In genomic region chr22:17283423-17283822, GRCh38 we compare ENCODE assay signal across 24 cellular contexts.
"Had no signal": no experiment of that assay in that cellular context is flagged by ENCODE, and none has a peak within 500 bp of the region (broad histone marks: within the 10 kb centered on the region; RNA-seq: fewer than 3 reads in every experiment).

No MANE protein-coding gene starts in this region.

- H3K4me3 ChIP-seq: body of pancreas, cardiac muscle cell, esophagus muscularis mucosa, mucosa of descending colon, pancreas, right lobe of liver, transverse colon, uterus had no signal

- H3K4me1 ChIP-seq: body of pancreas, esophagus muscularis mucosa, pancreas, right lobe of liver, uterus had no signal

- H3K4me3 Mint-ChIP-seq: activated CD4-positive, alpha-beta memory T cell treated with anti-CD3 and anti-CD28 coated beads, Interleukin-2, amount 10 ng/mL, durations not matched to agents 7 days and 5 days; activated naive CD8-positive, alpha-beta T cell treated with anti-CD3 and anti-CD28 coated beads, Interleukin-2, amount 50 U/mL, for 24 hours; dendritic cell treated with granulocyte-macrophage colony-stimulating factor and Interleukin-4, amounts not matched to agents 40 ng/mL and 50 ng/mL, for 4 days; memory B cell; nephron progenitor cell; stimulated activated naive B cell treated with anti-CD40 and anti-IgM and Interleukin-4, amounts not matched to agents 10 μg/mL and 1 μg/mL and 100 μg/mL, for 72 hours had no signal

- DNase-seq: activated CD4-positive, alpha-beta memory T cell treated with anti-CD3 and anti-CD28 coated beads, Interleukin-2, amount 10 ng/mL, durations not matched to agents 7 days and 5 days; activated CD4-positive, alpha-beta T cell treated with anti-CD3 and anti-CD28 coated beads for 4 hours; activated gamma-delta T cell; activated naive CD4-positive, alpha-beta T cell treated with anti-CD3 and anti-CD28 coated beads, Interleukin-2, amount 50 U/mL, for 16 hours; activated naive CD8-positive, alpha-beta T cell treated with anti-CD3 and anti-CD28 coated beads, Interleukin-2, amount 50 U/mL, for 24 hours; body of pancreas; effector memory CD4-positive, alpha-beta T cell; hypothalamus; mucosa of descending colon; nephron progenitor cell; small intestine; stimulated activated CD4-positive, alpha-beta T cell treated with anti-CD3 and anti-CD28 coated beads, Interleukin-15, amount 100 ng/mL, for 24 hours; stimulated activated CD4-positive, alpha-beta T cell treated with anti-CD3 and anti-CD28 coated beads, Interleukin-2, amount 100 ng/mL, for 48 hours; stimulated activated CD8-positive, alpha-beta memory T cell treated with anti-CD3 and anti-CD28 coated beads, Interleukin-4, amount 100 ng/mL, for 48 hours; stimulated activated naive B cell treated with anti-CD40 and anti-IgM and Interleukin-4, amounts not matched to agents 10 μg/mL and 1 μg/mL and 100 μg/mL, for 72 hours; T-helper 9 cell; transverse colon; uterus had no signal

- H3K9me3 Mint-ChIP-seq: activated CD4-positive, alpha-beta memory T cell treated with anti-CD3 and anti-CD28 coated beads, Interleukin-2, amount 10 ng/mL, durations not matched to agents 7 days and 5 days; activated naive CD8-positive, alpha-beta T cell treated with anti-CD3 and anti-CD28 coated beads, Interleukin-2, amount 50 U/mL, for 24 hours; dendritic cell treated with granulocyte-macrophage colony-stimulating factor and Interleukin-4, amounts not matched to agents 40 ng/mL and 50 ng/mL, for 4 days; memory B cell; nephron progenitor cell; stimulated activated naive B cell treated with anti-CD40 and anti-IgM and Interleukin-4, amounts not matched to agents 10 μg/mL and 1 μg/mL and 100 μg/mL, for 72 hours had no signal

- H3K27ac ChIP-seq: body of pancreas, cardiac muscle cell, esophagus muscularis mucosa, pancreas, right lobe of liver, transverse colon, uterus had no signal

- H3K36me3 ChIP-seq: cardiac muscle cell, esophagus muscularis mucosa, pancreas, right lobe of liver, transverse colon, uterus had no signal

- H3K36me3 Mint-ChIP-seq: memory B cell; stimulated activated naive B cell treated with anti-CD40 and anti-IgM and Interleukin-4, amounts not matched to agents 10 μg/mL and 1 μg/mL and 100 μg/mL, for 72 hours had no signal

- ATAC-seq: activated naive CD8-positive, alpha-beta T cell treated with anti-CD3 and anti-CD28 coated beads, Interleukin-2, amount 50 U/mL, for 24 hours; body of pancreas; mucosa of descending colon; pancreas; right lobe of liver; stimulated activated naive B cell treated with anti-CD40 and anti-IgM and Interleukin-4, amounts not matched to agents 10 μg/mL and 1 μg/mL and 100 μg/mL, for 72 hours had no signal

- H3K27me3 ChIP-seq: body of pancreas, cardiac muscle cell, pancreas, right lobe of liver, uterus had no signal

- H3K27ac Mint-ChIP-seq: activated CD4-positive, alpha-beta memory T cell treated with anti-CD3 and anti-CD28 coated beads, Interleukin-2, amount 10 ng/mL, durations not matched to agents 7 days and 5 days; activated naive CD8-positive, alpha-beta T cell treated with anti-CD3 and anti-CD28 coated beads, Interleukin-2, amount 50 U/mL, for 24 hours; dendritic cell treated with granulocyte-macrophage colony-stimulating factor and Interleukin-4, amounts not matched to agents 40 ng/mL and 50 ng/mL, for 4 days; memory B cell; nephron progenitor cell; stimulated activated naive B cell treated with anti-CD40 and anti-IgM and Interleukin-4, amounts not matched to agents 10 μg/mL and 1 μg/mL and 100 μg/mL, for 72 hours had no signal

- H3K9me3 ChIP-seq: body of pancreas, esophagus muscularis mucosa, mucosa of descending colon, pancreas, right lobe of liver, transverse colon, uterus had no signal
